Comparison of ENCODE assay signal across 19 cellular contexts in genomic region chr7:38211486-38211885, GRCh38. TPM values are rescaled to one million over a fixed set of nuclear protein-coding genes. Genes with fewer than 3 reads are reported as not detected.
DNase-seq lines count a peak whose midpoint lies in the region; ATAC-seq and TF ChIP-seq lines count a peak whose summit lies in the region.
"Had no signal": no experiment of that assay in that cellular context is flagged by ENCODE, and none has a peak within 500 bp of the region (broad histone marks: within the 10 kb centered on the region; RNA-seq: fewer than 3 reads in every experiment).

No MANE protein-coding gene starts in this region.

- WGBS in mesenchymal stem cell, result 100% methylated on average over 1 of the region's 1 CpG

- H3K4me2 ChIP-seq in mesenchymal stem cell (ENCODE audit: low read length, poor library complexity, severe bottlenecking), result no peak overlapping the region
- H3K4me2 ChIP-seq: GM23338, KMS-11 had no signal

- H3K36me3 ChIP-seq in mesenchymal stem cell (ENCODE audit: control insufficient read depth in 1 of 2, insufficient read depth in 2 of 2, low read depth in 1 of 2, low read length in 2 of 2) (peaks cover 6 to 52% of the 10 kb centered on the region in 2 experiments), vagina (peaks cover 0 to 4% of the 10 kb centered on the region in 2 donors)

- TF ChIP-seq POLR2A in vagina (IDR thresholded peaks at IDR 0.05), result no peak

- no peak overlapping the region for H3K4me3 Mint-ChIP-seq in endothelial cell (ENCODE audit: unreplicated experiment)
- H3K4me3 Mint-ChIP-seq: CD4-positive, alpha-beta T cell; GM23338 had no signal

- H3K4me1 ChIP-seq in mesenchymal stem cell (ENCODE audit: control insufficient read depth, insufficient read depth, low read depth, low read length) (peaks cover 5% of the 10 kb centered on the region), vagina (peaks cover 21% of the 10 kb centered on the region)

- H3K27ac ChIP-seq in mesenchymal stem cell (ENCODE audit: low read length, poor library complexity, severe bottlenecking) (no peak overlapping the region), vagina (peak overlapping the region; percentile 2)
- H3K27ac ChIP-seq: KMS-11, RWPE1, SJSA1 had no signal

- peaks cover 4% of the 10 kb centered on the region for H3K36me3 Mint-ChIP-seq in endothelial cell (ENCODE audit: low read depth, unreplicated experiment)

- no peak overlapping the region for H2BK12ac ChIP-seq in mesenchymal stem cell (ENCODE audit: low read length in 2 of 2)

- TF ChIP-seq CTCF in endothelial cell (IDR thresholded peaks at IDR 0.05; ENCODE audit: unreplicated experiment) (no peak), vagina (IDR thresholded peaks at IDR 0.05) (no peak)

- no peak overlapping the region for H4K8ac ChIP-seq in mesenchymal stem cell (ENCODE audit: low read length)

- no peak overlapping the region for H2BK120ac ChIP-seq in mesenchymal stem cell (ENCODE audit: low read depth, low read length)

- no peak overlapping the region for H2BK15ac ChIP-seq in mesenchymal stem cell (ENCODE audit: low read depth, poor library complexity, severe bottlenecking)

- H3K14ac ChIP-seq in mesenchymal stem cell (ENCODE audit: low read length in 2 of 2), result no peak overlapping the region

- DNase-seq in endothelial cell (ENCODE audit: low spot score) (no peak), mesenchymal stem cell (peak; percentile 54), vagina (ENCODE audit: extremely low spot score in 2 of 2) (no peak), NCI-H1417 (lab: John Stamatoyannopoulos, UW) (no peak)
- no peak for DNase-seq in effector CD8-positive, alpha-beta T cell (lab: John Stamatoyannopoulos, UW)
- DNase-seq: BE2C; CD4-positive, alpha-beta T cell; DMS79; NCI-H1436 treated with DMSO at 0.1 percent for 48 hours; NCI-H2029 treated with DMSO at 0.1 percent for 48 hours; NCI-H2171 treated with DMSO at 0.1 percent for 48 hours; NK-92 treated with Interleukin-12 subunit alpha and Interleukin-12 subunit beta, amount 100 ng/mL, for 24 hours had no signal

- H3K27ac Mint-ChIP-seq in endothelial cell (ENCODE audit: unreplicated experiment), result peak overlapping the region; percentile 82
- H3K27ac Mint-ChIP-seq: CD4-positive, alpha-beta T cell had no signal

- intact Hi-C loops in vagina (cut with DNase I), result no loop called here

- H3K18ac ChIP-seq in mesenchymal stem cell (ENCODE audit: low read depth in 1 of 2, low read length in 2 of 2), result no peak overlapping the region

- H3K9ac ChIP-seq in mesenchymal stem cell (ENCODE audit: low read length), result no peak overlapping the region
- H3K9ac ChIP-seq: KMS-11 had no signal

- no peaks in the 10 kb centered on the region for H3K27me3 Mint-ChIP-seq in endothelial cell (ENCODE audit: unreplicated experiment)
- H3K27me3 Mint-ChIP-seq: CD4-positive, alpha-beta T cell had no signal

- peak; percentile 47 for ATAC-seq in SK-N-SH treated with all-trans-retinoic acid at 6 μM for 48 hours
- no peak for ATAC-seq in GM21390 (IDR thresholded peaks at IDR 0.05; ENCODE audit: unreplicated experiment)
- ATAC-seq: GM23338, HepG2 had no signal

- H3K23ac ChIP-seq in mesenchymal stem cell (ENCODE audit: low read length in 2 of 2), result no peak overlapping the region

- H2BK5ac ChIP-seq in mesenchymal stem cell (ENCODE audit: low read depth, low read length, poor library complexity, severe bottlenecking), result no peak overlapping the region

- no peaks in the 10 kb centered on the region for H3K27me3 ChIP-seq in mesenchymal stem cell (ENCODE audit: control insufficient read depth in 1 of 2, insufficient read depth in 1 of 2, low read length in 2 of 2)
- H3K27me3 ChIP-seq in vagina, result no peaks in the 10 kb centered on the region
- H3K27me3 ChIP-seq: BE2C, SJSA1 had no signal

- H3K9me3 Mint-ChIP-seq in endothelial cell (ENCODE audit: unreplicated experiment), result no peaks in the 10 kb centered on the region
- H3K9me3 Mint-ChIP-seq: CD4-positive, alpha-beta T cell; GM23338 had no signal

- no peak overlapping the region for H3K4me3 ChIP-seq in mesenchymal stem cell (ENCODE audit: insufficient read depth in 1 of 2, low read depth in 1 of 2, low read length in 2 of 2)
- no peak overlapping the region for H3K4me3 ChIP-seq in vagina
- H3K4me3 ChIP-seq: GM23338, SJSA1 had no signal

- peaks cover 16% of the 10 kb centered on the region for H3K4me1 Mint-ChIP-seq in endothelial cell (ENCODE audit: unreplicated experiment)

- H3K79me1 ChIP-seq in mesenchymal stem cell (replicated peaks; ENCODE audit: low read length, poor library complexity, severe bottlenecking), result peaks cover 27% of the 10 kb centered on the region

- H3K9me3 ChIP-seq in mesenchymal stem cell (ENCODE audit: control insufficient read depth, low read length), result no peaks in the 10 kb centered on the region
- no peaks in the 10 kb centered on the region for H3K9me3 ChIP-seq in vagina
- H3K9me3 ChIP-seq: BE2C, SJSA1 had no signal

- no peak overlapping the region for H3K4ac ChIP-seq in mesenchymal stem cell (ENCODE audit: low read depth in 1 of 2, low read length in 2 of 2)

- no peak overlapping the region for H4K91ac ChIP-seq in mesenchymal stem cell (ENCODE audit: low read length)

- H2AFZ ChIP-seq in mesenchymal stem cell (ENCODE audit: low read depth, low read length), result no peak overlapping the region
- H2AFZ ChIP-seq: GM23338 had no signal

- no peak overlapping the region for H2AK5ac ChIP-seq in mesenchymal stem cell (ENCODE audit: low read length, severe bottlenecking)

TF ChIP-seq in SK-N-SH treated with all-trans-retinoic acid at 6 μM for 48 hours, 23 proteins besides CTCF, POLR2A, EP300 and RAD21:
- TF ChIP-seq ZNF8 (CRISPR knock-in tag; IDR thresholded peaks at IDR 0.05) (no peak), SNAI2 (CRISPR knock-in tag; IDR thresholded peaks at IDR 0.05) (no peak), TCF4 (CRISPR knock-in tag; IDR thresholded peaks at IDR 0.05; ENCODE audit: borderline replicate concordance) (no peak), BACH2 (CRISPR knock-in tag; IDR thresholded peaks at IDR 0.05; ENCODE audit: borderline replicate concordance) (no peak), CSDC2 (CRISPR knock-in tag; IDR thresholded peaks at IDR 0.05) (no peak), GLIS3 (CRISPR knock-in tag; IDR thresholded peaks at IDR 0.05) (no peak), TSHZ2 (CRISPR knock-in tag; IDR thresholded peaks at IDR 0.05) (no peak), CREB5 (CRISPR knock-in tag; IDR thresholded peaks at IDR 0.05; ENCODE audit: low read depth) (no peak)

RNA-seq across cellular contexts. Expression of gene STARD3NL, which starts 33.4 kb away (rescaled TPM):
- total RNA-seq in endothelial cell (ENCODE audit: unreplicated experiment) (92.6 TPM), vagina (29.5 TPM)
- polyA plus RNA-seq in mesenchymal stem cell (2013, experiment 1 of 2), result 55.4 TPM
- 57.5 TPM for polyA plus RNA-seq in mesenchymal stem cell (2013, experiment 2 of 2)
